In genomic region chr15:92601940-92602593, GRCh38 we compare ENCODE assay signal across 24 cellular contexts.
"Had no signal": no experiment of that assay in that cellular context is flagged by ENCODE, and none has a peak within 500 bp of the region (broad histone marks: within the 10 kb centered on the region; RNA-seq: fewer than 3 reads in every experiment).

No MANE protein-coding gene starts in this region.

- H3K36me3 ChIP-seq: brain microvascular endothelial cell, SJCRH30 had no signal

- H3K9me3 ChIP-seq: SJCRH30 had no signal

- H3K27ac ChIP-seq: brain microvascular endothelial cell, SJCRH30, SK-N-MC had no signal

- DNase-seq: activated CD4-positive, alpha-beta T cell treated with anti-CD3 and anti-CD28 coated beads, Interleukin-2, amount 10 ng/mL, durations not matched to agents 24 days and 14 days; activated CD4-positive, alpha-beta T cell treated with anti-CD3 and anti-CD28 coated beads, Interleukin-2, amount 50 U/mL, for 4 hours; activated CD8-positive, alpha-beta T cell treated with anti-CD3 and anti-CD28 coated beads for 36 hours; activated gamma-delta T cell treated with Interleukin-2 at 50 U/mL for 16 hours; activated naive CD4-positive, alpha-beta T cell treated with anti-CD3 and anti-CD28 coated beads for 36 hours; activated naive CD8-positive, alpha-beta T cell treated with anti-CD3 and anti-CD28 coated beads for 36 hours; activated T-cell treated with anti-CD3 and anti-CD28 coated beads, Interleukin-2, amount 50 U/mL, for 1 hour; activated T-cell treated with anti-CD3 and anti-CD28 coated beads, Interleukin-2, amount 50 U/mL, for 72 hours; amniotic stem cell; aorta; brain microvascular endothelial cell; central memory CD4-positive, alpha-beta T cell; NCI-H1105; NCI-H1417 treated with DMSO at 0.1 percent for 48 hours; NCI-H1694; NCI-H2029; NCI-H345; NCI-H524 treated with DMSO at 0.1 percent for 48 hours; SHP77; SJCRH30; T1000 had no signal

- H3K4me3 ChIP-seq: SJCRH30, SK-N-MC had no signal

- ATAC-seq: activated CD8-positive, alpha-beta T cell treated with anti-CD3 and anti-CD28 coated beads for 36 hours; activated T-cell treated with anti-CD3 and anti-CD28 coated beads, Interleukin-2, amount 50 U/mL, for 72 hours; activated T-helper 17 cell treated with anti-CD3 and anti-CD28 coated beads, Interleukin-2, amount 50 U/mL, for 72 hours; Panc1 had no signal

- H3K27me3 ChIP-seq: brain microvascular endothelial cell, SJCRH30 had no signal
